16 cellular contexts compared by ENCODE assay signal in the genomic region with DNA sequence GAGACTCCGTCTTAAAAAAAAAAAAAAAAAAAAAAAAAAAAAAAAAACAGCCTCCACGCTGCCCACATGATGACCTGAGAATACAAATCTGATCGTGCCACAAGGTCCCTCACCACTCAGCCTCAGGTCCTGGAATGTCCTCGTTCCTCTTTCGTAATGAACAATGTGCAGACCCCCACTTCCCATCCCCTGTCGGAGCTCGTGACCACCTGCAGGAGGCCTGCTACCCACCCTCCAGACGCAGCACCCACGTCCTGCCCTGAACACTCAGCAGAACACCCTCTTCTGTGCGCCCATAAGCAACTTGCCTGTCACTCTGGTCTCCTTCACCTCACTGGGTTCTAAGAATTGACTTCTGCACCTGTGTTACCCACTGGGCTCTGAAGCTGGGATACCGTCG.
"Had no signal": no experiment of that assay in that cellular context is flagged by ENCODE, and none has a peak within 500 bp of the region (broad histone marks: within the 10 kb centered on the region; RNA-seq: fewer than 3 reads in every experiment).

No MANE protein-coding gene starts in this region.

- ATAC-seq: activated CD8-positive, alpha-beta T cell treated with anti-CD3 and anti-CD28 coated beads for 36 hours; activated T-cell treated with anti-CD3 and anti-CD28 coated beads, Interleukin-2, amount 50 U/mL, for 72 hours; foreskin keratinocyte; heart right ventricle had no signal

- H3K27ac ChIP-seq: cardiac muscle cell, foreskin keratinocyte, heart right ventricle, sigmoid colon, upper lobe of left lung had no signal

- H3K9me3 ChIP-seq: heart right ventricle, sigmoid colon, upper lobe of left lung had no signal

- DNase-seq: activated CD4-positive, CD25-positive, alpha-beta regulatory T cell treated with anti-CD3 and anti-CD28 coated beads, Interleukin-2, amount 50 U/mL, for 72 hours; activated CD8-positive, alpha-beta memory T cell treated with anti-CD3 and anti-CD28 coated beads, Interleukin-2, amount 50 U/mL, for 4 hours; activated CD8-positive, alpha-beta T cell treated with anti-CD3 and anti-CD28 coated beads for 36 hours; activated T-cell treated with anti-CD3 and anti-CD28 coated beads, Interleukin-2, amount 50 U/mL, for 72 hours; foreskin keratinocyte; heart right ventricle; nephron progenitor cell; sigmoid colon; stimulated activated CD4-positive, alpha-beta T cell treated with anti-CD3 and anti-CD28 coated beads, Interleukin-2, amount 100 ng/mL, for 24 hours; stimulated activated naive CD4-positive, alpha-beta T cell treated with Interleukin-2 at 50 U/mL for 16 hours; upper lobe of left lung had no signal

- FAIRE-seq: astrocyte, colon, endothelial cell of umbilical vein, islet of Langerhans had no signal

- H3K27me3 ChIP-seq: cardiac muscle cell, heart right ventricle, sigmoid colon, upper lobe of left lung had no signal

- H3K36me3 ChIP-seq: cardiac muscle cell, heart right ventricle, sigmoid colon, upper lobe of left lung had no signal

- H3K4me3 ChIP-seq: cardiac muscle cell, heart right ventricle, sigmoid colon, upper lobe of left lung had no signal
